16 cellular contexts compared by ENCODE assay signal in the genomic region with DNA sequence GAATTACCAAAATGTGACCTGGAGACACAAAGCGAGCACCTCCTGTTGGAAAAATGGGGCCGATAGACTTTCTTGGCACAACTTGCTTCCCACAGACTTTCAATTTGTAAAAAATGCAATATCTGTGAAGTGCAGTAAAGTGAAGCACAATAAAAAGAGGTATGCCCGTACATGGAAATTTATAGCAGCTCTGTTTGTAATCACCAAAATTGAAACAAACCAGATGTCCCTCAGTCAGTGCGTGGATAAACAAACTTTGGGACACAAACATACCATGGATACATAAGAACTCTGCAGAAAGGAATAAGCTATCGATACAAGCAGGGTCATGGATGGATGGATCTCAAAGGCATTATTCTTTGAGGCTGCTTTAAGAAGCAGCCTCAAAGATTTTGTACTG. TPM values are rescaled to one million over a fixed set of nuclear protein-coding genes. Genes with fewer than 3 reads are reported as not detected.
DNase-seq lines count a peak whose midpoint lies in the region; ATAC-seq and TF ChIP-seq lines count a peak whose summit lies in the region.
"Had no signal": no experiment of that assay in that cellular context is flagged by ENCODE, and none has a peak within 500 bp of the region (broad histone marks: within the 10 kb centered on the region; RNA-seq: fewer than 3 reads in every experiment).

No MANE protein-coding gene starts in this region.

- in situ Hi-C loops in Panc1 (cut with HindIII; ENCODE audit: low pct_unique_long_range_greater_than_20kb, low sequenced_read_pairs) = no loop called here

- BruUV-seq in Panc1 (replicated peaks; lab: Mats Ljungman, UMichigan) = no TSS peak

- H3K4me3 ChIP-seq in Panc1 (ENCODE audit: low read depth in 2 of 2, low read length in 2 of 2) = no peak overlapping the region
- no peak overlapping the region for H3K4me3 ChIP-seq in fibroblast of villous mesenchyme (ENCODE audit: low read depth, low read length)
- H3K4me3 ChIP-seq in stomach = no peak overlapping the region
- H3K4me3 ChIP-seq: SJCRH30, skin epidermis had no signal

- H3K36me3 Mint-ChIP-seq in activated CD4-positive, alpha-beta T cell treated with anti-CD3 and anti-CD28 coated beads, Interleukin-2, amount 10 ng/mL, durations not matched to agents 7 days and 5 days (ENCODE audit: low read depth) = peaks cover 65% of the 10 kb centered on the region

- H3K9me3 ChIP-seq in Panc1 (ENCODE audit: control insufficient read depth, insufficient read depth, low read depth, low read length) (peaks cover 3% of the 10 kb centered on the region; the same call in 1 of the 2 replicates), stomach (no peaks in the 10 kb centered on the region)

- no peak for TF ChIP-seq CTCF in Panc1 (IDR thresholded peaks at IDR 0.05)
- no peak for TF ChIP-seq CTCF in fibroblast of villous mesenchyme (IDR thresholded peaks at IDR 0.05; ENCODE audit: insufficient read depth, low read depth, low read length)
- no peak for TF ChIP-seq CTCF in stomach (IDR thresholded peaks at IDR 0.05)

- CTCF ChIA-PET in activated CD4-positive, alpha-beta T cell treated with anti-CD3 and anti-CD28 coated beads, Interleukin-2, amount 10 ng/mL, durations not matched to agents 7 days and 5 days (lab: Charles Lee) = interaction anchor here (0.6 to 2.0 kb wide), 4 partner anchors 19 to 1106 kb away, joined by 3 to 10 read pairs (median 5); no protein-coding TSS in a partner anchor
- CTCF ChIA-PET in Panc1 (lab: Charles Lee) = no interaction called here

- 73 to 78% (median 73%) methylated on average over 5 of the region's 5 CpGs for WGBS in stomach, 5 donors

- intact Hi-C loops in Panc1 (cut with micrococcal nuclease; ENCODE audit: unreplicated experiment) (no loop called here), stomach (cut with DNase I; ENCODE audit: low total_unique reads) (no loop called here)

- H3K9me3 Mint-ChIP-seq in activated CD4-positive, alpha-beta T cell treated with anti-CD3 and anti-CD28 coated beads, Interleukin-2, amount 10 ng/mL, durations not matched to agents 7 days and 5 days = peaks cover 6% of the 10 kb centered on the region
- H3K9me3 Mint-ChIP-seq: central memory CD8-positive, alpha-beta T cell; stimulated activated naive CD8-positive, alpha-beta T cell treated with anti-CD3 and anti-CD28 coated beads, Interleukin-15, amount 100 ng/mL, for 72 hours had no signal

- H3K27ac Mint-ChIP-seq in activated CD4-positive, alpha-beta T cell treated with anti-CD3 and anti-CD28 coated beads, Interleukin-2, amount 10 ng/mL, durations not matched to agents 7 days and 5 days = peak overlapping the region; percentile 42

- POLR2A ChIA-PET in activated CD4-positive, alpha-beta T cell treated with anti-CD3 and anti-CD28 coated beads, Interleukin-2, amount 10 ng/mL, durations not matched to agents 7 days and 5 days (lab: Charles Lee) = interaction anchor here (0.9 kb wide), 1 partner anchor 63 kb away, joined by 3 read pairs; no protein-coding TSS in a partner anchor
- POLR2A ChIA-PET in Panc1 (lab: Charles Lee) = no interaction called here

- peaks cover 60% of the 10 kb centered on the region for H3K4me1 ChIP-seq in Panc1 (ENCODE audit: control insufficient read depth, insufficient read depth, low read length)
- H3K4me1 ChIP-seq in stomach = peaks cover 35 to 58% (median 51%) of the 10 kb centered on the region in 4 donors

- TF ChIP-seq EP300 in stomach (IDR thresholded peaks at IDR 0.05) = no peak

- no peaks in the 10 kb centered on the region for H3K27me3 Mint-ChIP-seq in activated CD4-positive, alpha-beta T cell treated with anti-CD3 and anti-CD28 coated beads, Interleukin-2, amount 10 ng/mL, durations not matched to agents 7 days and 5 days
- H3K27me3 Mint-ChIP-seq: activated CD8-positive, alpha-beta memory T cell treated with anti-CD3 and anti-CD28 coated beads, Interleukin-2, amount 10 ng/mL, durations not matched to agents 7 days and 5 days; central memory CD8-positive, alpha-beta T cell; stimulated activated naive CD8-positive, alpha-beta T cell treated with anti-CD3 and anti-CD28 coated beads, Interleukin-15, amount 100 ng/mL, for 72 hours had no signal

- no peak for ATAC-seq in Panc1
- ATAC-seq: activated CD8-positive, alpha-beta memory T cell treated with anti-CD3 and anti-CD28 coated beads, Interleukin-2, amount 10 ng/mL, durations not matched to agents 7 days and 5 days; stimulated activated naive CD8-positive, alpha-beta T cell treated with anti-CD3 and anti-CD28 coated beads, Interleukin-15, amount 100 ng/mL, for 72 hours had no signal

- H3K27me3 ChIP-seq in Panc1 (ENCODE audit: control insufficient read depth, insufficient read depth, low read length) (no peaks in the 10 kb centered on the region), stomach (no peaks in the 10 kb centered on the region)
- H3K27me3 ChIP-seq: SJCRH30 had no signal

- peaks cover 82% of the 10 kb centered on the region for H3K4me1 Mint-ChIP-seq in activated CD4-positive, alpha-beta T cell treated with anti-CD3 and anti-CD28 coated beads, Interleukin-2, amount 10 ng/mL, durations not matched to agents 7 days and 5 days

- no peak overlapping the region for H3K4me3 Mint-ChIP-seq in activated CD4-positive, alpha-beta T cell treated with anti-CD3 and anti-CD28 coated beads, Interleukin-2, amount 10 ng/mL, durations not matched to agents 7 days and 5 days
- H3K4me3 Mint-ChIP-seq: activated CD8-positive, alpha-beta memory T cell treated with anti-CD3 and anti-CD28 coated beads, Interleukin-2, amount 10 ng/mL, durations not matched to agents 7 days and 5 days; stimulated activated naive CD8-positive, alpha-beta T cell treated with anti-CD3 and anti-CD28 coated beads, Interleukin-15, amount 100 ng/mL, for 72 hours had no signal

- H3K36me3 ChIP-seq in Panc1 (ENCODE audit: control insufficient read depth, insufficient read depth, low read length) (no peaks in the 10 kb centered on the region), stomach (no peaks in the 10 kb centered on the region)

- TF ChIP-seq POLR2A in stomach (IDR thresholded peaks at IDR 0.05) = no peak

- H3K27ac ChIP-seq in Panc1 (ENCODE audit: low read length) = peak overlapping the region; percentile 24; the same call in 1 of the 2 replicates
- peak overlapping the region in 4 of 5 donors; percentile 48 to 88 (median 64) for H3K27ac ChIP-seq in stomach
- H3K27ac ChIP-seq: HL-60, KMS-11, SJCRH30 had no signal

- no peak for DNase-seq in activated CD4-positive, alpha-beta T cell treated with anti-CD3 and anti-CD28 coated beads, Interleukin-2, amount 10 ng/mL, durations not matched to agents 7 days and 5 days
- DNase-seq in activated CD4-positive, alpha-beta T cell treated with anti-CD3 and anti-CD28 coated beads, Interleukin-2, amount 50 U/mL, for 48 hours = no peak
- DNase-seq in Panc1 (ENCODE audit: low read depth, low spot score) (no peak), fibroblast of villous mesenchyme (ENCODE audit: low read depth) (peak; percentile 86), stomach (no peak), pons (ENCODE audit: low spot score) (no peak), DMS 273 treated with DMSO at 0.1 percent for 48 hours (lab: John Stamatoyannopoulos, UW) (no peak), DMS79 (lab: John Stamatoyannopoulos, UW) (no peak)
- DNase-seq: activated CD8-positive, alpha-beta memory T cell treated with anti-CD3 and anti-CD28 coated beads, Interleukin-2, amount 10 ng/mL, durations not matched to agents 7 days and 5 days; glutamatergic neuron; SJCRH30; stimulated activated naive CD8-positive, alpha-beta T cell treated with anti-CD3 and anti-CD28 coated beads, Interleukin-15, amount 100 ng/mL, for 72 hours had no signal

RNA-seq across cellular contexts. Expression of gene ARID5B, which starts 33.6 kb away (rescaled TPM):
- 10 to 100 TPM; 41.2 to 42.9 TPM for total RNA-seq in activated CD4-positive, alpha-beta T cell treated with anti-CD3 and anti-CD28 coated beads, Interleukin-2, amount 10 ng/mL, durations not matched to agents 7 days and 5 days
- total RNA-seq in Panc1 (2021; ENCODE audit: unreplicated experiment) (22.7 TPM), fibroblast of villous mesenchyme (126 and 162 TPM in 2 replicates), stomach (10 to 100 TPM in 4 of 5 donors, 1 to 10 TPM in 1; 8.7 to 64.2 (median 21.9) TPM)
- polyA plus RNA-seq in Panc1 (2012; ENCODE audit: insufficient read length) = 7.6 TPM
- polyA plus RNA-seq in stomach = 1 to 10 TPM; 5.4 to 8.2 (median 5.9) TPM
